Comparison of ENCODE assay signal across 10 cellular contexts in genomic region chr19:15180451-15181390, GRCh38. TPM values are rescaled to one million over a fixed set of nuclear protein-coding genes. Genes with fewer than 3 reads are reported as not detected.
DNase-seq lines count a peak whose midpoint lies in the region; ATAC-seq and TF ChIP-seq lines count a peak whose summit lies in the region.
"Had no signal": no experiment of that assay in that cellular context is flagged by ENCODE, and none has a peak within 500 bp of the region (broad histone marks: within the 10 kb centered on the region; RNA-seq: fewer than 3 reads in every experiment).

No MANE protein-coding gene starts in this region.

- TF ChIP-seq POLR2A in stomach (IDR thresholded peaks at IDR 0.05), result no peak

- no peak overlapping the region for H3K4me3 Mint-ChIP-seq in stimulated activated naive CD8-positive, alpha-beta T cell treated with anti-CD3 and anti-CD28 coated beads, Interleukin-15, amount 100 ng/mL, for 72 hours
- H3K4me3 Mint-ChIP-seq: activated CD4-positive, alpha-beta T cell treated with anti-CD3 and anti-CD28 coated beads for 36 hours had no signal

- no peaks in the 10 kb centered on the region for H3K9me3 ChIP-seq in stomach

- peaks cover 0 to 16% (median 7%) of the 10 kb centered on the region in 3 donors for H3K27me3 ChIP-seq in stomach

- peaks cover 8% of the 10 kb centered on the region for H3K27me3 Mint-ChIP-seq in stimulated activated naive CD8-positive, alpha-beta T cell treated with anti-CD3 and anti-CD28 coated beads, Interleukin-15, amount 100 ng/mL, for 72 hours

- no peak for ATAC-seq in stimulated activated naive CD8-positive, alpha-beta T cell treated with anti-CD3 and anti-CD28 coated beads, Interleukin-15, amount 100 ng/mL, for 72 hours
- ATAC-seq in SK-N-SH treated with all-trans-retinoic acid at 6 μM for 48 hours, result no peak
- ATAC-seq: activated CD4-positive, alpha-beta T cell treated with anti-CD3 and anti-CD28 coated beads for 36 hours had no signal

- H3K4me1 ChIP-seq in stomach, result peaks cover 8 to 15% (median 9%) of the 10 kb centered on the region in 4 donors

- no peak for TF ChIP-seq CTCF in stomach (IDR thresholded peaks at IDR 0.05)

- intact Hi-C loops in stomach (cut with DNase I; ENCODE audit: low total_unique reads), result no loop called here

- H3K9me3 Mint-ChIP-seq in stimulated activated naive CD8-positive, alpha-beta T cell treated with anti-CD3 and anti-CD28 coated beads, Interleukin-15, amount 100 ng/mL, for 72 hours, result no peaks in the 10 kb centered on the region

- H3K27ac ChIP-seq in stomach, result peak overlapping the region in 3 of 5 donors; percentile 24 to 60 (median 25)

- peak overlapping the region; percentile 28 to 49 (median 38) for H3K4me3 ChIP-seq in stomach

- DNase-seq in NCI-H82 (lab: John Stamatoyannopoulos, UW) (peak; percentile 75), NCI-H82 treated with DMSO at 0.1 percent for 48 hours (lab: John Stamatoyannopoulos, UW; ENCODE audit: unreplicated experiment) (no peak), NCI-H69 (lab: John Stamatoyannopoulos, UW) (peak; percentile 71), glomerular visceral epithelial cell (ENCODE audit: extremely low spot score) (peak; percentile 28), stomach (peak; percentile 70), HK-2 (ENCODE audit: unreplicated experiment) (no peak)
- no peak for DNase-seq in stimulated activated naive CD8-positive, alpha-beta T cell treated with anti-CD3 and anti-CD28 coated beads, Interleukin-15, amount 100 ng/mL, for 72 hours
- DNase-seq: activated CD4-positive, alpha-beta T cell treated with anti-CD3 and anti-CD28 coated beads for 36 hours; hippocampal formation had no signal

- no peak overlapping the region for H3K27ac Mint-ChIP-seq in stimulated activated naive CD8-positive, alpha-beta T cell treated with anti-CD3 and anti-CD28 coated beads, Interleukin-15, amount 100 ng/mL, for 72 hours
- H3K27ac Mint-ChIP-seq: activated CD4-positive, alpha-beta T cell treated with anti-CD3 and anti-CD28 coated beads for 36 hours had no signal

- TF ChIP-seq EP300 in stomach (IDR thresholded peaks at IDR 0.05), result no peak

- no peaks in the 10 kb centered on the region for H3K36me3 ChIP-seq in stomach

- H3K4me1 Mint-ChIP-seq in stimulated activated naive CD8-positive, alpha-beta T cell treated with anti-CD3 and anti-CD28 coated beads, Interleukin-15, amount 100 ng/mL, for 72 hours, result peaks cover 7% of the 10 kb centered on the region

- WGBS in stomach, 5 donors, result 50 to 69% (median 61%) methylated on average over 22 to 39 of the region's 39 CpGs

TF ChIP-seq in SK-N-SH treated with all-trans-retinoic acid at 6 μM for 48 hours, 23 proteins besides CTCF, POLR2A, EP300 and RAD21:
- TF ChIP-seq CSRNP3 (CRISPR knock-in tag; IDR thresholded peaks at IDR 0.05) (no peak), ZNF565 (CRISPR knock-in tag; conservative IDR thresholded peaks at IDR 0.05; ENCODE audit: low read depth) (no peak), TOX (CRISPR knock-in tag; IDR thresholded peaks at IDR 0.05; ENCODE audit: borderline replicate concordance) (no peak), ZNF8 (CRISPR knock-in tag; IDR thresholded peaks at IDR 0.05) (no peak), PPARA (CRISPR knock-in tag; IDR thresholded peaks at IDR 0.05; ENCODE audit: borderline replicate concordance) (no peak), ARNTL (CRISPR knock-in tag; IDR thresholded peaks at IDR 0.05; ENCODE audit: borderline replicate concordance, low read depth) (no peak), ZFP30 (CRISPR knock-in tag; IDR thresholded peaks at IDR 0.05) (no peak), CREB5 (CRISPR knock-in tag; IDR thresholded peaks at IDR 0.05; ENCODE audit: low read depth) (no peak), ISL1 (CRISPR knock-in tag; IDR thresholded peaks at IDR 0.05) (no peak), ESRRG (CRISPR knock-in tag; IDR thresholded peaks at IDR 0.05) (no peak), TCF4 (CRISPR knock-in tag; IDR thresholded peaks at IDR 0.05; ENCODE audit: borderline replicate concordance) (no peak), PATZ1 (CRISPR knock-in tag; IDR thresholded peaks at IDR 0.05; ENCODE audit: borderline replicate concordance) (no peak), ZNF70 (CRISPR knock-in tag; IDR thresholded peaks at IDR 0.05) (no peak), ZC3H10 (CRISPR knock-in tag; IDR thresholded peaks at IDR 0.05) (no peak)

RNA-seq across cellular contexts. Expression of gene NOTCH3, which starts 20.1 kb away (rescaled TPM):
- total RNA-seq in stomach, result 10 to 100 TPM; 22.5 to 54.5 (median 24.4) TPM
- polyA plus RNA-seq in stomach, result 10 to 100 TPM in 1 of 3 donors, 1 to 10 TPM in 2; 1.2 to 12.6 (median 2.2) TPM

RNA-seq across cellular contexts. Expression of gene EPHX3, which starts 51.5 kb away (rescaled TPM):
- 1 to 10 TPM in 2 of 5 donors, not detected in 3; 1.1 to 4.2 TPM for total RNA-seq in stomach
- 10 to 100 TPM in 1 of 3 donors, under 1 TPM in 1, not detected in 1; 0.31 to 12.8 TPM for polyA plus RNA-seq in stomach

Comparison
In these comparisons a context has a peak if more than half of its experiments do, and no peak if none do; other contexts are left out.
1. DNase-seq: peak in NCI-H82 (single experiment), NCI-H69 (single experiment), glomerular visceral epithelial cell (single experiment) and stomach (single experiment); none in NCI-H82 treated with DMSO at 0.1 percent for 48 hours (single experiment), HK-2 (single experiment) and stimulated activated naive CD8-positive, alpha-beta T cell treated with anti-CD3 and anti-CD28 coated beads, Interleukin-15, amount 100 ng/mL, for 72 hours (0 of 2).